In the genomic region with DNA sequence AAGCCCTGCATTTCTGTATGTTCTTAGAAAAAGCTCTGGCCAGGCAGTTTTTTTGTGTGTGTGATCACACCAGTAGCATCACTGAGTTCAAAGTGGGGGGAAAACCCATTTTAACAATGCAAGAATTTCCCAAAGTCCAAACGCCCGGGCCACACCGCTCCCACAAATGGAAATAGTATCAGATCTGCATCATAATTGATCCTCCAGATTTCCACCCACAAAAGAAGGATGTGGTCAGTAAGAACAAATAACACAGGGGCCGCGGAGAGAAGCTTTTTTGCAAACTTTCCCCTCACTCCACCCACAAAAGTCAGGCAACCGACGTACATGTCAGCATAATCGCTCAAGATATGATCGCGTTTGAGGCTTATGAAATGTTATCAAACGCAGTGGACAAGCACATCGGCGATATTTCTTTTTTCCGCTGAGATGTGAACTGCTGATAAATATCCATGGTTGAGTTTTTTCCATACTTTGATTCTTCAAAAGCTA, we compare ENCODE assay signal across 9 cellular contexts.
DNase-seq lines count a peak whose midpoint lies in the region; ATAC-seq and TF ChIP-seq lines count a peak whose summit lies in the region.
"Had no signal": no experiment of that assay in that cellular context is flagged by ENCODE, and none has a peak within 500 bp of the region (broad histone marks: within the 10 kb centered on the region; RNA-seq: fewer than 3 reads in every experiment).

No MANE protein-coding gene starts in this region.

- TF ChIP-seq CTCF in natural killer cell (IDR thresholded peaks at IDR 0.05) (no peak), esophagus squamous epithelium (IDR thresholded peaks at IDR 0.05) (no peak)

- peaks cover 1% of the 10 kb centered on the region for H3K27me3 Mint-ChIP-seq in activated naive CD8-positive, alpha-beta T cell
- H3K27me3 Mint-ChIP-seq in natural killer cell (ENCODE audit: low read depth in 2 of 2): no peaks in the 10 kb centered on the region

- H3K4me3 ChIP-seq in esophagus squamous epithelium: no peak overlapping the region

- H3K4me1 Mint-ChIP-seq in activated naive CD8-positive, alpha-beta T cell (ENCODE audit: low read depth): peaks cover 18% of the 10 kb centered on the region
- peaks cover 20 to 28% of the 10 kb centered on the region in 2 donors for H3K4me1 Mint-ChIP-seq in natural killer cell

- no peak for TF ChIP-seq POLR2A in esophagus squamous epithelium (IDR thresholded peaks at IDR 0.05)

- H3K27ac ChIP-seq in esophagus squamous epithelium: no peak overlapping the region

- no peaks in the 10 kb centered on the region for H3K27me3 ChIP-seq in esophagus squamous epithelium

- no peaks in the 10 kb centered on the region for H3K36me3 Mint-ChIP-seq in activated naive CD8-positive, alpha-beta T cell
- H3K36me3 Mint-ChIP-seq in natural killer cell: no peaks in the 10 kb centered on the region
- H3K36me3 Mint-ChIP-seq: CD4-positive, CD25-positive, alpha-beta regulatory T cell had no signal

- no peaks in the 10 kb centered on the region for H3K9me3 Mint-ChIP-seq in activated naive CD8-positive, alpha-beta T cell (ENCODE audit: low read depth)
- no peaks in the 10 kb centered on the region for H3K9me3 Mint-ChIP-seq in natural killer cell

- H3K4me1 ChIP-seq in esophagus squamous epithelium: no peaks in the 10 kb centered on the region

- peak overlapping the region; percentile 34 for H3K27ac Mint-ChIP-seq in activated naive CD8-positive, alpha-beta T cell
- peak overlapping the region; percentile 88 to 92 for H3K27ac Mint-ChIP-seq in natural killer cell
- H3K27ac Mint-ChIP-seq: CD4-positive, CD25-positive, alpha-beta regulatory T cell had no signal

- DNase-seq in stimulated activated CD4-positive, alpha-beta T cell treated with anti-CD3 and anti-CD28 coated beads, Interleukin-12 subunit alpha, Interleukin-12 subunit beta, amount 100 ng/mL, for 4 hours: peak; percentile 4
- no peak for DNase-seq in stimulated activated CD4-positive, alpha-beta T cell treated with anti-CD3 and anti-CD28 coated beads, Interleukin-4, amount 100 ng/mL, for 1 hour
- peak; percentile 47 for DNase-seq in natural killer cell
- DNase-seq in esophagus squamous epithelium (lab: John Stamatoyannopoulos, UW): no peak

- H3K9me3 ChIP-seq in esophagus squamous epithelium: no peaks in the 10 kb centered on the region

- 50 to 53% methylated on average over 14 of the region's 14 CpGs for WGBS in esophagus squamous epithelium, 2 donors

- intact Hi-C loops in natural killer cell (cut with micrococcal nuclease): loop anchor here (1.0 to 5.0 kb wide), 2 partner anchors 16 to 646 kb away; no protein-coding TSS in a partner anchor
- intact Hi-C loops in esophagus squamous epithelium (cut with DNase I): no loop called here

- no peaks in the 10 kb centered on the region for H3K36me3 ChIP-seq in esophagus squamous epithelium

- ATAC-seq in natural killer cell: peak; percentile 80 to 88 (median 84)
- ATAC-seq in HG02852 (IDR thresholded peaks at IDR 0.05; ENCODE audit: unreplicated experiment): no peak
- ATAC-seq in GM18502 (IDR thresholded peaks at IDR 0.05; ENCODE audit: poor library complexity, unreplicated experiment): no peak
- no peak for ATAC-seq in HG02885 (IDR thresholded peaks at IDR 0.05; ENCODE audit: poor library complexity, unreplicated experiment)

- H3K4me3 Mint-ChIP-seq in activated naive CD8-positive, alpha-beta T cell: peak overlapping the region; percentile 46
- peak overlapping the region; percentile 87 for H3K4me3 Mint-ChIP-seq in natural killer cell
- H3K4me3 Mint-ChIP-seq: CD4-positive, CD25-positive, alpha-beta regulatory T cell had no signal

Comparison
In these comparisons a context has a peak if more than half of its experiments do, and no peak if none do; other contexts are left out.
1. DNase-seq: peak in stimulated activated CD4-positive, alpha-beta T cell treated with anti-CD3 and anti-CD28 coated beads, Interleukin-12 subunit alpha, Interleukin-12 subunit beta, amount 100 ng/mL, for 4 hours (single experiment) and natural killer cell (single experiment); none in stimulated activated CD4-positive, alpha-beta T cell treated with anti-CD3 and anti-CD28 coated beads, Interleukin-4, amount 100 ng/mL, for 1 hour (single experiment) and esophagus squamous epithelium (single experiment).
2. ATAC-seq: peak in natural killer cell (3 of 3); none in HG02852 (single experiment), GM18502 (single experiment) and HG02885 (single experiment).